1 cellular context compared by ENCODE assay signal in the genomic region with DNA sequence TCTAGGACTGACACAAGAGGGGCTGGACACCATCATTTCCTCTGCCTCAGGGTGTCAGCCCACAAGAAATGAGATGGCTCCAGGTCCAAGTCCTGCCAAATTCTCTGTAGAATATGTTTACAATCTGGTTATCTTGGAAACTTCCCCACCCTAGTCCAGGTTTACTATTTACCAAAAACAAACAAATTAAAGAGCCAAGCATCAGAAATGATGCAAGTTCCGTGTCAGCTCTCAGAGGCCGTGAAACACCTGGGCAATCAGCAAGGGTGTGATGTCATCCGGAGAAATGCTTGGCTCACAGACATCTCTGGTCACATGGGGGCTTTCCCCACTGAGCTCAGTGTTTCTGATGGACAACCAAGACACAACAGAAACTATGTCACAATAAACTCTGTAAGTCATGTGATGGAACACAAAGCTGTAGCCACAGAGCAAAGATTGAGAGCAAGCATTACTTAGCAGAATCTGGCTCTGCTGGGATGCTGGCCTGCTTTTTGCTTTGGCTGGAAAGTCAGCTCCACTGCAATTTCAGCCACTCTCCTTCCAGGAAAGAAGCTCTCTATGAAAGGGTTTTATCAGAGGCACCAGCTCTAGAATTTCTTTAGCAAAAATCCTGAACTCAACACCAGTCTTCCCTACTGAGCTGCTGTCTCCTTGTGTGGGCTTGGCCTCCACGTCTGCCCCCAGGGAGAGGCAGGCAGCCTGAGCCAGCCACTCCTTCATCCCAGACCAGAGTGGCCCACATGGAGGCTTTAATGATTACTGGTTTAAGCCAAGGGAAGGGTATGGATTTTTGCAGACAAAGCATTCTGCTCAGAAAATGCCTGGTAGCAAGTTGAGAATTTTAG.
TF ChIP-seq lines count a peak whose summit lies in the region.

No MANE protein-coding gene starts in this region.

TF ChIP-seq in HEK293, 187 proteins besides CTCF, POLR2A, EP300 and RAD21 (continued from another document):
- TF ChIP-seq, protein P1, sequence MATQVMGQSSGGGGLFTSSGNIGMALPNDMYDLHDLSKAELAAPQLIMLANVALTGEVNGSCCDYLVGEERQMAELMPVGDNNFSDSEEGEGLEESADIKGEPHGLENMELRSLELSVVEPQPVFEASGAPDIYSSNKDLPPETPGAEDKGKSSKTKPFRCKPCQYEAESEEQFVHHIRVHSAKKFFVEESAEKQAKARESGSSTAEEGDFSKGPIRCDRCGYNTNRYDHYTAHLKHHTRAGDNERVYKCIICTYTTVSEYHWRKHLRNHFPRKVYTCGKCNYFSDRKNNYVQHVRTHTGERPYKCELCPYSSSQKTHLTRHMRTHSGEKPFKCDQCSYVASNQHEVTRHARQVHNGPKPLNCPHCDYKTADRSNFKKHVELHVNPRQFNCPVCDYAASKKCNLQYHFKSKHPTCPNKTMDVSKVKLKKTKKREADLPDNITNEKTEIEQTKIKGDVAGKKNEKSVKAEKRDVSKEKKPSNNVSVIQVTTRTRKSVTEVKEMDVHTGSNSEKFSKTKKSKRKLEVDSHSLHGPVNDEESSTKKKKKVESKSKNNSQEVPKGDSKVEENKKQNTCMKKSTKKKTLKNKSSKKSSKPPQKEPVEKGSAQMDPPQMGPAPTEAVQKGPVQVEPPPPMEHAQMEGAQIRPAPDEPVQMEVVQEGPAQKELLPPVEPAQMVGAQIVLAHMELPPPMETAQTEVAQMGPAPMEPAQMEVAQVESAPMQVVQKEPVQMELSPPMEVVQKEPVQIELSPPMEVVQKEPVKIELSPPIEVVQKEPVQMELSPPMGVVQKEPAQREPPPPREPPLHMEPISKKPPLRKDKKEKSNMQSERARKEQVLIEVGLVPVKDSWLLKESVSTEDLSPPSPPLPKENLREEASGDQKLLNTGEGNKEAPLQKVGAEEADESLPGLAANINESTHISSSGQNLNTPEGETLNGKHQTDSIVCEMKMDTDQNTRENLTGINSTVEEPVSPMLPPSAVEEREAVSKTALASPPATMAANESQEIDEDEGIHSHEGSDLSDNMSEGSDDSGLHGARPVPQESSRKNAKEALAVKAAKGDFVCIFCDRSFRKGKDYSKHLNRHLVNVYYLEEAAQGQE (tag by site-specific recombination; IDR thresholded peaks at IDR 0.05), result peak; percentile 16; the same call in 1 of the 2 replicates
- TF ChIP-seq ZNF366 (tag by site-specific recombination; conservative IDR thresholded peaks at IDR 0.05) (peak; percentile 85), SP7 (tag by site-specific recombination; IDR thresholded peaks at IDR 0.05) (peak; percentile 88), ZNF394 (tag by site-specific recombination; IDR thresholded peaks at IDR 0.05; ENCODE audit: borderline replicate concordance) (peak; percentile 55; the same call in 1 of the 2 replicates), ZNF629 (tag by site-specific recombination; IDR thresholded peaks at IDR 0.05) (peak; percentile 96), ZNF514 (tag by site-specific recombination; IDR thresholded peaks at IDR 0.05) (no peak), PATZ1 (tag by site-specific recombination; IDR thresholded peaks at IDR 0.05) (peak; percentile 75), YY1 (tag by site-specific recombination; IDR thresholded peaks at IDR 0.05) (no peak), KLF8 (tag by site-specific recombination; IDR thresholded peaks at IDR 0.05) (peak; percentile 60; the same call in 1 of the 2 replicates), MZF1 (tag by site-specific recombination; IDR thresholded peaks at IDR 0.05; ENCODE audit: borderline replicate concordance) (no peak), ZNF362 (tag by site-specific recombination; IDR thresholded peaks at IDR 0.05) (no peak), ZNF837 (tag by site-specific recombination; IDR thresholded peaks at IDR 0.05) (no peak), BCL6B (tag by site-specific recombination; IDR thresholded peaks at IDR 0.05) (peak; percentile 73), ZNF221 (tag by site-specific recombination; IDR thresholded peaks at IDR 0.05; ENCODE audit: borderline replicate concordance) (no peak), SP3 (tag by site-specific recombination; IDR thresholded peaks at IDR 0.05) (peak; percentile 63; the same call in 1 of the 2 replicates), ZNF704 (tag by site-specific recombination; IDR thresholded peaks at IDR 0.05) (no peak), KLF10 (tag by site-specific recombination; IDR thresholded peaks at IDR 0.05) (peak; percentile 79), ZBTB1 (tag by site-specific recombination; IDR thresholded peaks at IDR 0.05) (no peak), INSM2 (tag by site-specific recombination; IDR thresholded peaks at IDR 0.05) (peak; percentile 57; the same call in 1 of the 2 replicates), PRDM1 (tag by site-specific recombination; IDR thresholded peaks at IDR 0.05) (peak; percentile 71), SALL2 (tag by site-specific recombination; IDR thresholded peaks at IDR 0.05; ENCODE audit: borderline replicate concordance) (no peak), ZNF561 (tag by site-specific recombination; IDR thresholded peaks at IDR 0.05; ENCODE audit: borderline replicate concordance) (0 out of 2 replicates have a peak, but pooled peaks have one; percentile 32), ZNF558 (tag by site-specific recombination; IDR thresholded peaks at IDR 0.05) (peak; percentile 76; the same call in 1 of the 2 replicates), ZNF324 (tag by site-specific recombination; IDR thresholded peaks at IDR 0.05) (peak; percentile 81), ZNF654 (tag by site-specific recombination; IDR thresholded peaks at IDR 0.05; ENCODE audit: low read depth) (no peak)
- TF ChIP-seq, protein P2, sequence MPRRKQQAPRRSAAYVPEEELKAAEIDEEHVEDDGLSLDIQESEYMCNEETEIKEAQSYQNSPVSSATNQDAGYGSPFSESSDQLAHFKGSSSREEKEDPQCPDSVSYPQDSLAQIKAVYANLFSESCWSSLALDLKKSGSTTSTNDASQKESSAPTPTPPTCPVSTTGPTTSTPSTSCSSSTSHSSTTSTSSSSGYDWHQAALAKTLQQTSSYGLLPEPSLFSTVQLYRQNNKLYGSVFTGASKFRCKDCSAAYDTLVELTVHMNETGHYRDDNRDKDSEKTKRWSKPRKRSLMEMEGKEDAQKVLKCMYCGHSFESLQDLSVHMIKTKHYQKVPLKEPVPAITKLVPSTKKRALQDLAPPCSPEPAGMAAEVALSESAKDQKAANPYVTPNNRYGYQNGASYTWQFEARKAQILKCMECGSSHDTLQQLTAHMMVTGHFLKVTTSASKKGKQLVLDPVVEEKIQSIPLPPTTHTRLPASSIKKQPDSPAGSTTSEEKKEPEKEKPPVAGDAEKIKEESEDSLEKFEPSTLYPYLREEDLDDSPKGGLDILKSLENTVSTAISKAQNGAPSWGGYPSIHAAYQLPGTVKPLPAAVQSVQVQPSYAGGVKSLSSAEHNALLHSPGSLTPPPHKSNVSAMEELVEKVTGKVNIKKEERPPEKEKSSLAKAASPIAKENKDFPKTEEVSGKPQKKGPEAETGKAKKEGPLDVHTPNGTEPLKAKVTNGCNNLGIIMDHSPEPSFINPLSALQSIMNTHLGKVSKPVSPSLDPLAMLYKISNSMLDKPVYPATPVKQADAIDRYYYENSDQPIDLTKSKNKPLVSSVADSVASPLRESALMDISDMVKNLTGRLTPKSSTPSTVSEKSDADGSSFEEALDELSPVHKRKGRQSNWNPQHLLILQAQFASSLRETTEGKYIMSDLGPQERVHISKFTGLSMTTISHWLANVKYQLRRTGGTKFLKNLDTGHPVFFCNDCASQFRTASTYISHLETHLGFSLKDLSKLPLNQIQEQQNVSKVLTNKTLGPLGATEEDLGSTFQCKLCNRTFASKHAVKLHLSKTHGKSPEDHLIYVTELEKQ (tag by site-specific recombination; IDR thresholded peaks at IDR 0.05; ENCODE audit: borderline replicate concordance), result peak; percentile 57; the same call in 1 of the 2 replicates
- TF ChIP-seq, protein P3, sequence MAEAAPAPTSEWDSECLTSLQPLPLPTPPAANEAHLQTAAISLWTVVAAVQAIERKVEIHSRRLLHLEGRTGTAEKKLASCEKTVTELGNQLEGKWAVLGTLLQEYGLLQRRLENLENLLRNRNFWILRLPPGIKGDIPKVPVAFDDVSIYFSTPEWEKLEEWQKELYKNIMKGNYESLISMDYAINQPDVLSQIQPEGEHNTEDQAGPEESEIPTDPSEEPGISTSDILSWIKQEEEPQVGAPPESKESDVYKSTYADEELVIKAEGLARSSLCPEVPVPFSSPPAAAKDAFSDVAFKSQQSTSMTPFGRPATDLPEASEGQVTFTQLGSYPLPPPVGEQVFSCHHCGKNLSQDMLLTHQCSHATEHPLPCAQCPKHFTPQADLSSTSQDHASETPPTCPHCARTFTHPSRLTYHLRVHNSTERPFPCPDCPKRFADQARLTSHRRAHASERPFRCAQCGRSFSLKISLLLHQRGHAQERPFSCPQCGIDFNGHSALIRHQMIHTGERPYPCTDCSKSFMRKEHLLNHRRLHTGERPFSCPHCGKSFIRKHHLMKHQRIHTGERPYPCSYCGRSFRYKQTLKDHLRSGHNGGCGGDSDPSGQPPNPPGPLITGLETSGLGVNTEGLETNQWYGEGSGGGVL (tag by site-specific recombination; IDR thresholded peaks at IDR 0.05), result peak; percentile 70
- TF ChIP-seq, protein P4, sequence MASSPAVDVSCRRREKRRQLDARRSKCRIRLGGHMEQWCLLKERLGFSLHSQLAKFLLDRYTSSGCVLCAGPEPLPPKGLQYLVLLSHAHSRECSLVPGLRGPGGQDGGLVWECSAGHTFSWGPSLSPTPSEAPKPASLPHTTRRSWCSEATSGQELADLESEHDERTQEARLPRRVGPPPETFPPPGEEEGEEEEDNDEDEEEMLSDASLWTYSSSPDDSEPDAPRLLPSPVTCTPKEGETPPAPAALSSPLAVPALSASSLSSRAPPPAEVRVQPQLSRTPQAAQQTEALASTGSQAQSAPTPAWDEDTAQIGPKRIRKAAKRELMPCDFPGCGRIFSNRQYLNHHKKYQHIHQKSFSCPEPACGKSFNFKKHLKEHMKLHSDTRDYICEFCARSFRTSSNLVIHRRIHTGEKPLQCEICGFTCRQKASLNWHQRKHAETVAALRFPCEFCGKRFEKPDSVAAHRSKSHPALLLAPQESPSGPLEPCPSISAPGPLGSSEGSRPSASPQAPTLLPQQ (tag by site-specific recombination; IDR thresholded peaks at IDR 0.05), result peak; percentile 88
